8 cellular contexts compared by ENCODE assay signal in the genomic region with DNA sequence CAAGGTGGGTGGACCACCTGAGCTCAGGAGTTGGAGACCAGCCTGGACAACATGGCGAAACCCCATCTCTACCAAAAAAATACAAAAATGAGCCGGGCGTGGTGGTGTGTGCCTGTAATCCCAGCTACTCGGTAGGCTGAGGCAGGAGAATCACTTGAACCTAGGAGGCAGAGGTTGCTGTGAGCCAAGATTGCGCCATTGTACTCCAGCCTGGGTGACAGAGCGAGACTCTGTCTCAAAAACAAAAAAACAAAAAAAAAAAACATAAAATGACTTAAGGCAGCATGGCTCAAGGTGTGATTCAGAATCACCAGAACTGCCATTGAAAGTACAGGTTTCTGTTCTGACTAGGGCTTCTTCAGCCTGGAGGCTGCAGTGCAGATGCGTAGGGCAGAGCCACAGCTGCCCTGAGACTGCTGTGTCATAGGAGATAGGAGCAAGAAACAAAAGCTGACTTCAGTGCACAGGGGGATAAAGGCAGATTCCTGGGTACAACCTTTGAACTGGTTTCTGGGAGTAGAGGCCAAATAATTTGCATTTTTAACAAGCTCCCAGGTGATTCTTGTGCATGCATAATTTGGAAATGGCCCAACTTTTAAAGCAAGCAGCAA.
DNase-seq lines count a peak whose midpoint lies in the region; ATAC-seq and TF ChIP-seq lines count a peak whose summit lies in the region.
"Not testable (repeated sequence)": the region's sequence is repeated elsewhere in the genome, so short reads cannot be mapped to it uniquely, and the experiment has no call there.

No MANE protein-coding gene starts in this region.

- ATAC-seq in GM18867 (IDR thresholded peaks at IDR 0.05; ENCODE audit: unreplicated experiment) (peak; percentile 77), GM19463 (IDR thresholded peaks at IDR 0.05; ENCODE audit: unreplicated experiment) (peak; percentile 90), HG03060 (IDR thresholded peaks at IDR 0.05; ENCODE audit: low read depth, unreplicated experiment) (peak; percentile 76), HG03558 (IDR thresholded peaks at IDR 0.05; ENCODE audit: extremely low read depth, unreplicated experiment) (peak; percentile 88)

- CTCF ChIA-PET in HEK293 (lab: Yijun Ruan, JAX), result interaction anchor here (0.7 to 6.9 kb wide), 4 partner anchors 10 to 35 kb away, joined by 3 to 82 read pairs (median 4); a partner anchor contains a TSS

- H3K27ac ChIP-seq in HEK293 (ENCODE audit: extremely low read depth, low read depth, low read length), result not testable (repeated sequence)

- H3K9me3 ChIP-seq in HEK293 (ENCODE audit: control insufficient read depth, insufficient read depth, low read depth, low read length), result not testable (repeated sequence)

- H3K4me1 ChIP-seq in HEK293 (ENCODE audit: control insufficient read depth, insufficient read depth, low read length), result not testable (repeated sequence)

- not testable (repeated sequence) for TF ChIP-seq CTCF in HEK293 (tag by site-specific recombination; IDR thresholded peaks at IDR 0.05); epithelial cell of esophagus (IDR thresholded peaks at IDR 0.05; ENCODE audit: insufficient read depth, low read depth, low read length, missing control alignments)

- POLR2A ChIA-PET in HEK293 (lab: Yijun Ruan, JAX), result interaction anchor here (0.5 to 2.4 kb wide), 7 partner anchors 9 to 55 kb away, joined by 3 to 10 read pairs (median 3); a partner anchor contains a TSS

- DNase-seq in activated CD4-positive, alpha-beta T cell treated with anti-CD3 and anti-CD28 coated beads, Interleukin-2, amount 50 U/mL, for 48 hours, result peak; percentile 45 to 61
- peak; percentile 35 for DNase-seq in epithelial cell of esophagus (ENCODE audit: low read depth)
- DNase-seq in stimulated activated naive CD4-positive, alpha-beta T cell treated with Interleukin-2 at 50 U/mL for 16 hours (lab: John Stamatoyannopoulos, UW), result peak; percentile 6

- H3K4me3 ChIP-seq in HEK293 (ENCODE audit: low read depth, low read length); epithelial cell of esophagus (ENCODE audit: low read length): not testable (repeated sequence)

- H3K36me3 ChIP-seq in HEK293 (ENCODE audit: control insufficient read depth in 2 of 2, insufficient read depth in 1 of 2, low read length in 2 of 2), result peaks cover 22 to 41% of the 10 kb centered on the region in 2 experiments

TF ChIP-seq in HEK293, 187 proteins besides CTCF, POLR2A, EP300 and RAD21:
- TF ChIP-seq ZBTB20 (tag by site-specific recombination; IDR thresholded peaks at IDR 0.05), result 0 out of 2 replicates have a peak, but pooled peaks have one; percentile 23
